Comparison of ENCODE assay signal across 1 cellular context in genomic region chr4:1784789-1785591, GRCh38.
TF ChIP-seq lines count a peak whose summit lies in the region.

No MANE protein-coding gene starts in this region.

TF ChIP-seq in HepG2, 621 proteins besides CTCF, POLR2A, EP300 and RAD21 (continued from another document and continues in another):
- TF ChIP-seq, protein P1, sequence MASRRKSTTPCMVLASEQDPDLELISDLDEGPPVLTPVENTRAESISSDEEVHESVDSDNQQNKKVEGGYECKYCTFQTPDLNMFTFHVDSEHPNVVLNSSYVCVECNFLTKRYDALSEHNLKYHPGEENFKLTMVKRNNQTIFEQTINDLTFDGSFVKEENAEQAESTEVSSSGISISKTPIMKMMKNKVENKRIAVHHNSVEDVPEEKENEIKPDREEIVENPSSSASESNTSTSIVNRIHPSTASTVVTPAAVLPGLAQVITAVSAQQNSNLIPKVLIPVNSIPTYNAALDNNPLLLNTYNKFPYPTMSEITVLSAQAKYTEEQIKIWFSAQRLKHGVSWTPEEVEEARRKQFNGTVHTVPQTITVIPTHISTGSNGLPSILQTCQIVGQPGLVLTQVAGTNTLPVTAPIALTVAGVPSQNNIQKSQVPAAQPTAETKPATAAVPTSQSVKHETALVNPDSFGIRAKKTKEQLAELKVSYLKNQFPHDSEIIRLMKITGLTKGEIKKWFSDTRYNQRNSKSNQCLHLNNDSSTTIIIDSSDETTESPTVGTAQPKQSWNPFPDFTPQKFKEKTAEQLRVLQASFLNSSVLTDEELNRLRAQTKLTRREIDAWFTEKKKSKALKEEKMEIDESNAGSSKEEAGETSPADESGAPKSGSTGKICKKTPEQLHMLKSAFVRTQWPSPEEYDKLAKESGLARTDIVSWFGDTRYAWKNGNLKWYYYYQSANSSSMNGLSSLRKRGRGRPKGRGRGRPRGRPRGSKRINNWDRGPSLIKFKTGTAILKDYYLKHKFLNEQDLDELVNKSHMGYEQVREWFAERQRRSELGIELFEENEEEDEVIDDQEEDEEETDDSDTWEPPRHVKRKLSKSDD (CRISPR knock-in tag; IDR thresholded peaks at IDR 0.05; ENCODE audit: low read depth): no peak
- TF ChIP-seq ATF1 (CRISPR knock-in tag; IDR thresholded peaks at IDR 0.05) (no peak), NR2F6 (IDR thresholded peaks at IDR 0.05) (peak; percentile 81), NR2F6 (CRISPR knock-in tag; IDR thresholded peaks at IDR 0.05) (peak; percentile 85), ZSCAN22 (CRISPR knock-in tag; IDR thresholded peaks at IDR 0.05) (no peak), ZFP36 (IDR thresholded peaks at IDR 0.05; ENCODE audit: borderline replicate concordance, low read depth, low read length, partially characterized antibody) (no peak), ZNF503 (CRISPR knock-in tag; IDR thresholded peaks at IDR 0.05) (no peak; the same call in 1 of the 2 replicates), ZXDC (CRISPR knock-in tag; IDR thresholded peaks at IDR 0.05) (no peak), NFIB (CRISPR knock-in tag; IDR thresholded peaks at IDR 0.05; ENCODE audit: borderline replicate concordance) (no peak), ZMYM4 (CRISPR knock-in tag; IDR thresholded peaks at IDR 0.05) (peak; percentile 70; the same call in 1 of the 2 replicates), ETV5 (CRISPR knock-in tag; IDR thresholded peaks at IDR 0.05; ENCODE audit: borderline replicate concordance) (peak; percentile 81), NFATC3 (CRISPR knock-in tag; IDR thresholded peaks at IDR 0.05) (no peak), KLF12 (CRISPR knock-in tag; IDR thresholded peaks at IDR 0.05; ENCODE audit: borderline replicate concordance) (no peak; the same call in 1 of the 2 replicates), POLR2AphosphoS5 (IDR thresholded peaks at IDR 0.05; ENCODE audit: low read depth, low read length) (peak; percentile 53; the same call in 1 of the 2 replicates), ZNF496 (CRISPR knock-in tag; IDR thresholded peaks at IDR 0.05; ENCODE audit: insufficient replicate concordance) (no peak), ZMYM2 (CRISPR knock-in tag; IDR thresholded peaks at IDR 0.05) (no peak), PHF20 (CRISPR knock-in tag; IDR thresholded peaks at IDR 0.05) (no peak), TEF (CRISPR knock-in tag; IDR thresholded peaks at IDR 0.05) (no peak), ZNF557 (CRISPR knock-in tag; IDR thresholded peaks at IDR 0.05) (no peak), MEIS1 (CRISPR knock-in tag; IDR thresholded peaks at IDR 0.05; ENCODE audit: borderline replicate concordance) (peak; percentile 88; the same call in 1 of the 2 replicates), SIN3B (IDR thresholded peaks at IDR 0.05; ENCODE audit: low read length) (no peak), SAP130 (CRISPR knock-in tag; IDR thresholded peaks at IDR 0.05; ENCODE audit: low read depth) (peak; percentile 82), SUZ12 (IDR thresholded peaks at IDR 0.05; ENCODE audit: low read depth, low read length) (peak; percentile 9; the same call in 1 of the 2 replicates), SCMH1 (CRISPR knock-in tag; IDR thresholded peaks at IDR 0.05; ENCODE audit: borderline replicate concordance) (no peak), ZNF569 (CRISPR knock-in tag; IDR thresholded peaks at IDR 0.05; ENCODE audit: borderline replicate concordance) (no peak), PHF5A (CRISPR knock-in tag; IDR thresholded peaks at IDR 0.05; ENCODE audit: low read depth, unreplicated experiment) (peak; percentile 32), ZSCAN29 (CRISPR knock-in tag; conservative IDR thresholded peaks at IDR 0.05) (peak; percentile 96), ZNF709 (CRISPR knock-in tag; IDR thresholded peaks at IDR 0.05) (peak; percentile 57; the same call in 1 of the 2 replicates), ZNF530 (CRISPR knock-in tag; IDR thresholded peaks at IDR 0.05; ENCODE audit: low read depth) (no peak), ZNF605 (CRISPR knock-in tag; IDR thresholded peaks at IDR 0.05) (peak; percentile 53; the same call in 1 of the 2 replicates), JDP2 (CRISPR knock-in tag; IDR thresholded peaks at IDR 0.05; ENCODE audit: borderline replicate concordance) (no peak), FOXO1 (CRISPR knock-in tag; IDR thresholded peaks at IDR 0.05) (peak; percentile 58; the same call in 1 of the 2 replicates)
- TF ChIP-seq, protein P2, sequence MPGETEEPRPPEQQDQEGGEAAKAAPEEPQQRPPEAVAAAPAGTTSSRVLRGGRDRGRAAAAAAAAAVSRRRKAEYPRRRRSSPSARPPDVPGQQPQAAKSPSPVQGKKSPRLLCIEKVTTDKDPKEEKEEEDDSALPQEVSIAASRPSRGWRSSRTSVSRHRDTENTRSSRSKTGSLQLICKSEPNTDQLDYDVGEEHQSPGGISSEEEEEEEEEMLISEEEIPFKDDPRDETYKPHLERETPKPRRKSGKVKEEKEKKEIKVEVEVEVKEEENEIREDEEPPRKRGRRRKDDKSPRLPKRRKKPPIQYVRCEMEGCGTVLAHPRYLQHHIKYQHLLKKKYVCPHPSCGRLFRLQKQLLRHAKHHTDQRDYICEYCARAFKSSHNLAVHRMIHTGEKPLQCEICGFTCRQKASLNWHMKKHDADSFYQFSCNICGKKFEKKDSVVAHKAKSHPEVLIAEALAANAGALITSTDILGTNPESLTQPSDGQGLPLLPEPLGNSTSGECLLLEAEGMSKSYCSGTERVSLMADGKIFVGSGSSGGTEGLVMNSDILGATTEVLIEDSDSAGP (CRISPR knock-in tag; IDR thresholded peaks at IDR 0.05; ENCODE audit: borderline replicate concordance): no peak
- TF ChIP-seq, protein P3, sequence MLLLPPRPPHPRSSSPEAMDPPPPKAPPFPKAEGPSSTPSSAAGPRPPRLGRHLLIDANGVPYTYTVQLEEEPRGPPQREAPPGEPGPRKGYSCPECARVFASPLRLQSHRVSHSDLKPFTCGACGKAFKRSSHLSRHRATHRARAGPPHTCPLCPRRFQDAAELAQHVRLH (CRISPR knock-in tag; IDR thresholded peaks at IDR 0.05; ENCODE audit: borderline replicate concordance, low read depth): peak; percentile 61; the same call in 1 of the 2 replicates
- TF ChIP-seq, protein P4, sequence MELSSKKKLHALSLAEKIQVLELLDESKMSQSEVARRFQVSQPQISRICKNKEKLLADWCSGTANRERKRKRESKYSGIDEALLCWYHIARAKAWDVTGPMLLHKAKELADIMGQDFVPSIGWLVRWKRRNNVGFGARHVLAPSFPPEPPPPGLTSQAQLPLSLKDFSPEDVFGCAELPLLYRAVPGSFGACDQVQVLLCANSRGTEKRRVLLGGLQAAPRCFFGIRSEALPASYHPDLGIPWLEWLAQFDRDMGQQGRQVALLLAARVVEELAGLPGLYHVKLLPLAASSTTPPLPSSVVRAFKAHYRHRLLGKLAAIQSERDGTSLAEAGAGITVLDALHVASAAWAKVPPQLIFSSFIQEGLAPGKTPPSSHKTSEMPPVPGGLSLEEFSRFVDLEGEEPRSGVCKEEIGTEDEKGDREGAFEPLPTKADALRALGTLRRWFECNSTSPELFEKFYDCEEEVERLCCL (CRISPR knock-in tag; IDR thresholded peaks at IDR 0.05; ENCODE audit: borderline replicate concordance): no peak
- TF ChIP-seq, protein P5, sequence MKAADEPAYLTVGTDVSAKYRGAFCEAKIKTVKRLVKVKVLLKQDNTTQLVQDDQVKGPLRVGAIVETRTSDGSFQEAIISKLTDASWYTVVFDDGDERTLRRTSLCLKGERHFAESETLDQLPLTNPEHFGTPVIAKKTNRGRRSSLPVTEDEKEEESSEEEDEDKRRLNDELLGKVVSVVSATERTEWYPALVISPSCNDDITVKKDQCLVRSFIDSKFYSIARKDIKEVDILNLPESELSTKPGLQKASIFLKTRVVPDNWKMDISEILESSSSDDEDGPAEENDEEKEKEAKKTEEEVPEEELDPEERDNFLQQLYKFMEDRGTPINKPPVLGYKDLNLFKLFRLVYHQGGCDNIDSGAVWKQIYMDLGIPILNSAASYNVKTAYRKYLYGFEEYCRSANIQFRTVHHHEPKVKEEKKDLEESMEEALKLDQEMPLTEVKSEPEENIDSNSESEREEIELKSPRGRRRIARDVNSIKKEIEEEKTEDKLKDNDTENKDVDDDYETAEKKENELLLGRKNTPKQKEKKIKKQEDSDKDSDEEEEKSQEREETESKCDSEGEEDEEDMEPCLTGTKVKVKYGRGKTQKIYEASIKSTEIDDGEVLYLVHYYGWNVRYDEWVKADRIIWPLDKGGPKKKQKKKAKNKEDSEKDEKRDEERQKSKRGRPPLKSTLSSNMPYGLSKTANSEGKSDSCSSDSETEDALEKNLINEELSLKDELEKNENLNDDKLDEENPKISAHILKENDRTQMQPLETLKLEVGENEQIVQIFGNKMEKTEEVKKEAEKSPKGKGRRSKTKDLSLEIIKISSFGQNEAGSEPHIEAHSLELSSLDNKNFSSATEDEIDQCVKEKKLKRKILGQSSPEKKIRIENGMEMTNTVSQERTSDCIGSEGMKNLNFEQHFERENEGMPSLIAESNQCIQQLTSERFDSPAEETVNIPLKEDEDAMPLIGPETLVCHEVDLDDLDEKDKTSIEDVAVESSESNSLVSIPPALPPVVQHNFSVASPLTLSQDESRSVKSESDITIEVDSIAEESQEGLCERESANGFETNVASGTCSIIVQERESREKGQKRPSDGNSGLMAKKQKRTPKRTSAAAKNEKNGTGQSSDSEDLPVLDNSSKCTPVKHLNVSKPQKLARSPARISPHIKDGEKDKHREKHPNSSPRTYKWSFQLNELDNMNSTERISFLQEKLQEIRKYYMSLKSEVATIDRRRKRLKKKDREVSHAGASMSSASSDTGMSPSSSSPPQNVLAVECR (CRISPR knock-in tag; IDR thresholded peaks at IDR 0.05; ENCODE audit: borderline replicate concordance): peak; percentile 74; the same call in 1 of the 2 replicates
- TF ChIP-seq, protein P6, sequence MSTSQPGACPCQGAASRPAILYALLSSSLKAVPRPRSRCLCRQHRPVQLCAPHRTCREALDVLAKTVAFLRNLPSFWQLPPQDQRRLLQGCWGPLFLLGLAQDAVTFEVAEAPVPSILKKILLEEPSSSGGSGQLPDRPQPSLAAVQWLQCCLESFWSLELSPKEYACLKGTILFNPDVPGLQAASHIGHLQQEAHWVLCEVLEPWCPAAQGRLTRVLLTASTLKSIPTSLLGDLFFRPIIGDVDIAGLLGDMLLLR (CRISPR knock-in tag; IDR thresholded peaks at IDR 0.05): no peak
- TF ChIP-seq, protein P7, sequence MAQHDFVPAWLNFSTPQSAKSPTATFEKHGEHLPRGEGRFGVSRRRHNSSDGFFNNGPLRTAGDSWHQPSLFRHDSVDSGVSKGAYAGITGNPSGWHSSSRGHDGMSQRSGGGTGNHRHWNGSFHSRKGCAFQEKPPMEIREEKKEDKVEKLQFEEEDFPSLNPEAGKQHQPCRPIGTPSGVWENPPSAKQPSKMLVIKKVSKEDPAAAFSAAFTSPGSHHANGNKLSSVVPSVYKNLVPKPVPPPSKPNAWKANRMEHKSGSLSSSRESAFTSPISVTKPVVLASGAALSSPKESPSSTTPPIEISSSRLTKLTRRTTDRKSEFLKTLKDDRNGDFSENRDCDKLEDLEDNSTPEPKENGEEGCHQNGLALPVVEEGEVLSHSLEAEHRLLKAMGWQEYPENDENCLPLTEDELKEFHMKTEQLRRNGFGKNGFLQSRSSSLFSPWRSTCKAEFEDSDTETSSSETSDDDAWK (CRISPR knock-in tag; IDR thresholded peaks at IDR 0.05): no peak
